ENCODE assay signal across 8 cellular contexts in the genomic region with DNA sequence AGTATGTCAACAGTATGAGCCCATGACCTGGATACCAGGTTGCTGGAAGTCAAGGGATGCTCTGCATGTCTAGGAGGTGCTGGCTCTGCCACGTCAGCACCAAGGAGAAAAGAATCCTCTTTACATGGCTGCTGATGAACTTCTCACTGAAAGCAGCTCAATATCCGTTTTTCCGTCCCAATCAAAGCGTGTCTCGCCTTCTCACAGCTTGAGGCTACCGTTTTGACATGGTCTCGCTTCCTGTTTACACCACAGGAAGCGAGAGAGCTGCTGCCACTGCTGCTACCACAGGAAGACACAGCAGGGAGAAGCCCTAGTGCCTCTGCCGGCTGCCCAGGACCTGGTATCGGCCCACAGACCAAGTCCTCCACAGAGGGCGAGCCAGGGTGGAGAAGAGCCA. TPM values are rescaled to one million over a fixed set of nuclear protein-coding genes. Genes with fewer than 3 reads are reported as not detected.
DNase-seq lines count a peak whose midpoint lies in the region; ATAC-seq and TF ChIP-seq lines count a peak whose summit lies in the region.

No MANE protein-coding gene starts in this region.

- H3K27ac ChIP-seq in gastrocnemius medialis: peak overlapping the region in 3 of 4 donors; percentile 45 to 65 (median 54)

- H3K4me1 ChIP-seq in gastrocnemius medialis: peaks cover 4 to 19% of the 10 kb centered on the region in 2 donors

- H3K27ac Mint-ChIP-seq in dendritic cell treated with granulocyte-macrophage colony-stimulating factor and Interleukin-4, amounts not matched to agents 40 ng/mL and 50 ng/mL, for 4 days: peak overlapping the region; percentile 93

- no peaks in the 10 kb centered on the region for H3K27me3 Mint-ChIP-seq in dendritic cell treated with granulocyte-macrophage colony-stimulating factor and Interleukin-4, amounts not matched to agents 40 ng/mL and 50 ng/mL, for 4 days

- H3K4me1 Mint-ChIP-seq in dendritic cell treated with granulocyte-macrophage colony-stimulating factor and Interleukin-4, amounts not matched to agents 40 ng/mL and 50 ng/mL, for 4 days (ENCODE audit: low read depth): peaks cover 94% of the 10 kb centered on the region

- peak overlapping the region; percentile 99 for H3K4me3 Mint-ChIP-seq in dendritic cell treated with granulocyte-macrophage colony-stimulating factor and Interleukin-4, amounts not matched to agents 40 ng/mL and 50 ng/mL, for 4 days

- no peak for TF ChIP-seq CTCF in gastrocnemius medialis (IDR thresholded peaks at IDR 0.05 in 4 of 5, conservative IDR thresholded peaks at IDR 0.05 in 1 of 5)

- peaks cover 43% of the 10 kb centered on the region for H3K36me3 Mint-ChIP-seq in dendritic cell treated with granulocyte-macrophage colony-stimulating factor and Interleukin-4, amounts not matched to agents 40 ng/mL and 50 ng/mL, for 4 days (ENCODE audit: low read depth)

- no peaks in the 10 kb centered on the region for H3K9me3 Mint-ChIP-seq in dendritic cell treated with granulocyte-macrophage colony-stimulating factor and Interleukin-4, amounts not matched to agents 40 ng/mL and 50 ng/mL, for 4 days

- in situ Hi-C loops in gastrocnemius medialis (cut with MboI; ENCODE audit: low sequenced_read_pairs in 4 of 4): no loop called here

- peak; percentile 36 for DNase-seq in A172 (ENCODE audit: low spot score)
- peak in 3 of 4 experiments; percentile 29 to 69 (median 56) for DNase-seq in activated CD4-positive, CD25-positive, alpha-beta regulatory T cell (lab: John Stamatoyannopoulos, UW)
- DNase-seq in gastrocnemius medialis: peak; percentile 19 to 35
- no peak for DNase-seq in GOT3 (lab: John Stamatoyannopoulos, UW)
- no peak for DNase-seq in DMS53 treated with DMSO at 0.1 percent for 48 hours (lab: John Stamatoyannopoulos, UW; ENCODE audit: unreplicated experiment)

- H3K4me3 ChIP-seq in gastrocnemius medialis: peak overlapping the region in 2 of 4 donors; percentile 32 to 34

- TF ChIP-seq POLR2A in gastrocnemius medialis (IDR thresholded peaks at IDR 0.05): peak in 1 of 2 donors; percentile 44

- H3K36me3 ChIP-seq in gastrocnemius medialis: no peaks in the 10 kb centered on the region

- peak; percentile 44 for ATAC-seq in GM19328 (IDR thresholded peaks at IDR 0.05; ENCODE audit: unreplicated experiment)
- ATAC-seq in HG03442 (IDR thresholded peaks at IDR 0.05; ENCODE audit: unreplicated experiment): peak; percentile 40
- ATAC-seq in gastrocnemius medialis: peak in 1 of 2 donors; percentile 39

- no peaks in the 10 kb centered on the region for H3K9me3 ChIP-seq in gastrocnemius medialis

- no peaks in the 10 kb centered on the region for H3K27me3 ChIP-seq in gastrocnemius medialis

- intact Hi-C loops in dendritic cell treated with granulocyte-macrophage colony-stimulating factor and Interleukin-4, amounts not matched to agents 40 ng/mL and 50 ng/mL, for 4 days (cut with micrococcal nuclease): loop anchor here (1.0 kb wide), 1 partner anchor 8 kb away; no protein-coding TSS in a partner anchor
- intact Hi-C loops in gastrocnemius medialis (cut with DNase I; ENCODE audit: low total_unique reads): no loop called here

RNA-seq across cellular contexts. Expression of gene STARD5, which starts 27.3 kb away (rescaled TPM):
- total RNA-seq in A172 (2014; rRNA removed; shearing (Covaris generic)): 0.86 and 1.7 TPM in 2 replicates
- 1 to 10 TPM in 1 of 4 donors, under 1 TPM in 3; 0.36 to 1.7 (median 0.63) TPM for total RNA-seq in gastrocnemius medialis

Comparison
In these comparisons a context has a peak if more than half of its experiments do, and no peak if none do; other contexts are left out.
1. DNase-seq: peak in A172 (single experiment), activated CD4-positive, CD25-positive, alpha-beta regulatory T cell (3 of 4) and gastrocnemius medialis (2 of 2); none in GOT3 (single experiment) and DMS53 treated with DMSO at 0.1 percent for 48 hours (single experiment).